23 cellular contexts compared by ENCODE assay signal in the genomic region with DNA sequence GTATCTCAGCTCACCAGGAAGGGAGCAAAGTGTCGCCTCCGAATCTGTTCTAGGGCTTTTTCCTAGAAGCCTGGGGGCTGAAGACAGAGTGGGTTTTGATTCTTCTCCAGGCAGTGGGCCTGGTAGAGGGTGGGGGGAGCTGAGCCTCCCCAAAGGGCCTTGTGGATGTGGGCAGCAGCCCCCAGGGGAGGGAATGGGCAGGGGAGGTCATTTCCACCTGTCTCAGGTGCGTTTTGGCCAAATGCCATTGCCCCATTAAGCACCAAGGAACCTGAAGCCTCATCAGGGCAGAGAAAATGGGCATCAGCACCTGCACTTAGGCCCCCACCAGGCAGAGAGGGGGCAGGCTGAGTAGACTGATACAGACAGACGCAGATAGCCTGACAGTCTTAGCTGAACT.
"Had no signal": no experiment of that assay in that cellular context is flagged by ENCODE, and none has a peak within 500 bp of the region (broad histone marks: within the 10 kb centered on the region; RNA-seq: fewer than 3 reads in every experiment).

No MANE protein-coding gene starts in this region.

- H3K27ac Mint-ChIP-seq: nephron progenitor cell, progenitor cell of endocrine pancreas had no signal

- H3K27me3 Mint-ChIP-seq: naive B cell; stimulated activated naive B cell treated with anti-CD40 and anti-IgM and Interleukin-4, amounts not matched to agents 10 μg/mL and 1 μg/mL and 100 μg/mL, for 72 hours; stimulated activated naive CD8-positive, alpha-beta T cell treated with anti-CD3 and anti-CD28 coated beads, Interleukin-15, amount 100 ng/mL, for 72 hours had no signal

- H3K27ac ChIP-seq: dorsolateral prefrontal cortex, ovary, thoracic aorta, transverse colon had no signal

- H3K4me3 Mint-ChIP-seq: nephron progenitor cell; stimulated activated naive B cell treated with anti-CD40 and anti-IgM and Interleukin-4, amounts not matched to agents 10 μg/mL and 1 μg/mL and 100 μg/mL, for 72 hours; stimulated activated naive CD8-positive, alpha-beta T cell treated with anti-CD3 and anti-CD28 coated beads, Interleukin-15, amount 100 ng/mL, for 72 hours had no signal

- H3K36me3 ChIP-seq: ovary, spleen, thoracic aorta, transverse colon had no signal

- H3K27me3 ChIP-seq: dorsolateral prefrontal cortex, ovary, spleen, transverse colon had no signal

- H3K9me3 ChIP-seq: ovary, spleen, thoracic aorta, transverse colon had no signal

- ATAC-seq: left colon; left ventricle myocardium superior; right cardiac atrium; stimulated activated naive B cell treated with anti-CD40 and anti-IgM and Interleukin-4, amounts not matched to agents 10 μg/mL and 1 μg/mL and 100 μg/mL, for 72 hours; stimulated activated naive CD8-positive, alpha-beta T cell treated with anti-CD3 and anti-CD28 coated beads, Interleukin-15, amount 100 ng/mL, for 72 hours had no signal

- H3K9me3 Mint-ChIP-seq: nephron progenitor cell; stimulated activated naive CD8-positive, alpha-beta T cell treated with anti-CD3 and anti-CD28 coated beads, Interleukin-15, amount 100 ng/mL, for 72 hours had no signal

- DNase-seq: cortex of kidney; dorsolateral prefrontal cortex; effector CD8-positive, alpha-beta T cell; foreskin melanocyte; head of caudate nucleus; hippocampal formation; left ventricle myocardium superior; mesenchymal stem cell; naive B cell; nephron progenitor cell; ovary; right cardiac atrium; spleen; stimulated activated CD4-positive, alpha-beta T cell treated with anti-CD3 and anti-CD28 coated beads, Interleukin-15, amount 100 ng/mL, for 24 hours; stimulated activated CD4-positive, alpha-beta T cell treated with anti-CD3 and anti-CD28 coated beads, Interleukin-1b, Interleukin-23, amount 100 ng/mL, for 48 hours; stimulated activated CD4-positive, alpha-beta T cell treated with anti-CD3 and anti-CD28 coated beads, Interleukin-4, amount 100 ng/mL, for 4 hours; stimulated activated naive B cell treated with anti-CD40 and anti-IgM and Interleukin-4, amounts not matched to agents 10 μg/mL and 1 μg/mL and 100 μg/mL, for 72 hours; stimulated activated naive CD8-positive, alpha-beta T cell treated with anti-CD3 and anti-CD28 coated beads, Interleukin-15, amount 100 ng/mL, for 72 hours; transverse colon had no signal

- H3K36me3 Mint-ChIP-seq: naive B cell; stimulated activated naive B cell treated with anti-CD40 and anti-IgM and Interleukin-4, amounts not matched to agents 10 μg/mL and 1 μg/mL and 100 μg/mL, for 72 hours had no signal

- H3K4me3 ChIP-seq: dorsolateral prefrontal cortex, lung, ovary, spleen, thoracic aorta, transverse colon had no signal
